In the genomic region with DNA sequence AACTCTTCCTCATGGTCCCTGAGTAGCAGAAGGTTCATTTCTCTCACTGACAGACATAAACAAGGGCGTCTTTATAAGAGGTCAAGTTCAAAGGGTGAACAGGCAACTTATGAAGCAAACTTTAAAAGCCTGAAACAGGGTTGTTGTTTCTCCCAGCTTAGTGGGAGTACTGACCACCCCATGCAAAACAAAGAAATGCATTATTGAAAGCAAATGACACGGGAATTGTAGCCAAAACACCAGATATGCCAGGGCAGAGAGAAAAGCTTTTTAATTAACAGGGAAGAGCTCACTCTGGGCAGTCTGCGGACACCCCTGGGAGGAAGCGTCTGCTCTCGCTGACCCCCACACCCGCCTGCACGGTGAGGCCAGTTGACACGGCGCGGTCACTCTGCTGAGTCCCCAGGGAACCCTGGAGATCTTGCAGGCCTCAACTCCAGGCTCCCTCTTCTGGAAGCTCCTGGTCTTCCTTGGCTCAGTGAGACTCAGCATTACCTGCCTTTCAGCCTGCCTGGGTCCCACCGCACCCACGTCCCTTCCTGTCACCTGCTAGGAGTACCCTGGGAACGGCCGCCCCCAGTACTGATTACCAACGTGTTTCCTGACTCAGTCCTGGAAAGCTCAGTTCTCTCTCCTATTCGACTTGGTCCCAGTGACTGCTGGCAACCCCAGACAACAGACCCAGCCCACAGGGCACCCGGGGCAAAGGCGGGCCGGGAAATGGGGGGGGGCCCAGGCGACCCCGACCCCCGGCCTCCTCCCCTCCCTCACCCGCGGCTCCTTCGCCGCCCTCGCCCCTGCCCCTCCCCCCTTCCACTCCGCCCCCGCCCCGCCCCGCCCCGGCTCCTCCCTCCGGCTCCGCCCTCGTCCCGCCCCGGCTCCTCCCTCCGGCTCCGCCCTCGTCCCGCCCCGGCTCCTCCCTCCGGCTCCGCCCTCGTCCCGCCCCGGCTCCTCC, we compare ENCODE assay signal across 8 cellular contexts. TPM values are rescaled to one million over a fixed set of nuclear protein-coding genes. Genes with fewer than 3 reads are reported as not detected.
A peak's percentile ranks its signal among the peaks of the same experiment; 100 is the strongest.
DNase-seq lines count a peak whose midpoint lies in the region; ATAC-seq and FAIRE-seq lines count a peak whose summit lies in the region.

No MANE protein-coding gene starts in this region.

- DNase-seq in DMS53 treated with DMSO at 0.1 percent for 48 hours (lab: John Stamatoyannopoulos, UW; ENCODE audit: unreplicated experiment) (peak; percentile 9), SK-N-DZ (ENCODE audit: low spot score) (peak; percentile 77), islet precursor cell (peak; percentile 78), small intestine (peak; percentile 75)
- peak; percentile 30 for DNase-seq in Jurkat, Clone E6-1 (ENCODE audit: low read depth, low spot score)

- H3K27ac ChIP-seq in cingulate gyrus (ENCODE audit: low read depth, low read length): peak overlapping the region; percentile 66
- peak overlapping the region; percentile 27 to 33 for H3K27ac ChIP-seq in small intestine (ENCODE audit: low read depth in 1 of 2, low read length in 1 of 2)

- no peaks in the 10 kb centered on the region for H3K27me3 ChIP-seq in small intestine (ENCODE audit: control insufficient read depth in 2 of 2, insufficient read depth in 2 of 2, low read length in 2 of 2)

- H3K9me3 ChIP-seq in small intestine (ENCODE audit: control insufficient read depth, low read depth): no peaks in the 10 kb centered on the region

- H3K36me3 ChIP-seq in small intestine (ENCODE audit: control insufficient read depth in 2 of 2, insufficient read depth in 2 of 2, low read length in 2 of 2): no peaks in the 10 kb centered on the region

- 8 to 20% (median 15%) methylated on average over 18 to 44 of the region's 47 CpGs for WGBS in small intestine, 3 donors

- FAIRE-seq in small intestine (lab: Jason Lieb, UNC): no peak

- no peak for ATAC-seq in GM21367 (IDR thresholded peaks at IDR 0.05; ENCODE audit: unreplicated experiment)
- no peak for ATAC-seq in HG02763 (IDR thresholded peaks at IDR 0.05; ENCODE audit: unreplicated experiment)

- H3K4me1 ChIP-seq in small intestine (ENCODE audit: control insufficient read depth in 2 of 2, insufficient read depth in 1 of 2, low read depth in 1 of 2, low read length in 1 of 2): no peaks in the 10 kb centered on the region

- H3K4me3 ChIP-seq in Jurkat, Clone E6-1 (ENCODE audit: low read length): peak overlapping the region; percentile 38
- H3K4me3 ChIP-seq in small intestine (ENCODE audit: low read depth in 1 of 2, low read length in 2 of 2): peak overlapping the region in 1 of 2 donors; percentile 34

RNA-seq across cellular contexts. Expression of a gene that starts 1.0 kb away (rescaled TPM):
- 18.0 TPM for polyA plus RNA-seq in Jurkat, Clone E6-1 (2012; ENCODE audit: insufficient read depth, insufficient read length)
- polyA plus RNA-seq in SK-N-DZ (2014; cell fraction: cytosol; rRNA removed): 15.8 and 18.8 TPM in 2 replicates
- 22.7 and 35.3 TPM in 2 replicates for polyA plus RNA-seq in SK-N-DZ (2014; cell fraction: nucleus; rRNA removed)
- polyA plus RNA-seq in small intestine: 10 to 100 TPM; 17.9 to 35.9 (median 32.1) TPM

RNA-seq across cellular contexts. Expression of a gene that starts 15.2 kb away (rescaled TPM):
- polyA plus RNA-seq in Jurkat, Clone E6-1 (2012; ENCODE audit: insufficient read depth, insufficient read length): 14.1 TPM
- 2.5 and 2.7 TPM in 2 replicates for polyA plus RNA-seq in SK-N-DZ (2014; cell fraction: cytosol; rRNA removed)
- polyA plus RNA-seq in SK-N-DZ (2014; cell fraction: nucleus; rRNA removed): 0.35 and 4.2 TPM in 2 replicates
- polyA plus RNA-seq in small intestine: 1 to 10 TPM in 2 of 3 donors, under 1 TPM in 1; 0.89 to 2.7 (median 2.7) TPM

RNA-seq across cellular contexts. Expression of a gene that starts 38.4 kb away (rescaled TPM):
- polyA plus RNA-seq in Jurkat, Clone E6-1 (2012; ENCODE audit: insufficient read depth, insufficient read length): 56.7 TPM
- 40.2 and 42.5 TPM in 2 replicates for polyA plus RNA-seq in SK-N-DZ (2014; cell fraction: cytosol; rRNA removed)
- 86.9 and 91.8 TPM in 2 replicates for polyA plus RNA-seq in SK-N-DZ (2014; cell fraction: nucleus; rRNA removed)
- 100 to 1,000 TPM; 138 to 281 (median 251) TPM for polyA plus RNA-seq in small intestine

RNA-seq across cellular contexts. Expression of a gene that starts 52.5 kb away (rescaled TPM):
- polyA plus RNA-seq in Jurkat, Clone E6-1 (2012; ENCODE audit: insufficient read depth, insufficient read length): not detected
- polyA plus RNA-seq in SK-N-DZ (2014; cell fraction: cytosol; rRNA removed): not detected in 2 replicates
- polyA plus RNA-seq in SK-N-DZ (2014; cell fraction: nucleus; rRNA removed): 0.16 and 0.37 TPM in 2 replicates
- under 1 TPM in 1 of 3 donors, not detected in 2; 0.06 TPM for polyA plus RNA-seq in small intestine

Comparison
In these comparisons a context has a peak if more than half of its experiments do, and no peak if none do; other contexts are left out.
1. DNase-seq: peak in every context shown above with its lines; median percentile 78 in islet precursor cell; 77 in SK-N-DZ; 75 in small intestine; 30 in Jurkat, Clone E6-1; 9 in DMS53 treated with DMSO at 0.1 percent for 48 hours.